In genomic region chr5:68377733-68378132, GRCh38 we compare ENCODE assay signal across 1 cellular context.
TF ChIP-seq lines count a peak whose summit lies in the region.

No MANE protein-coding gene starts in this region.

TF ChIP-seq in H1, 55 proteins besides CTCF, POLR2A, EP300 and RAD21 (continued from another document):
- TF ChIP-seq USF2 (IDR thresholded peaks at IDR 0.05; ENCODE audit: low read length) (no peak), POU5F1 (IDR thresholded peaks at IDR 0.05; ENCODE audit: low read depth, low read length) (no peak), CBX8 (IDR thresholded peaks at IDR 0.05; ENCODE audit: borderline replicate concordance, low read depth, low read length) (no peak), PHF8 (conservative IDR thresholded peaks at IDR 0.05; ENCODE audit: low read depth, low read length) (no peak), CHD7 (IDR thresholded peaks at IDR 0.05; ENCODE audit: insufficient replicate concordance, low read length) (no peak), SP2 (IDR thresholded peaks at IDR 0.05; ENCODE audit: low read length) (no peak), JUN (IDR thresholded peaks at IDR 0.05; ENCODE audit: low read depth, low read length) (no peak), NRF1 (IDR thresholded peaks at IDR 0.05; ENCODE audit: low read depth, low read length) (no peak)
